ENCODE assay signal across 8 cellular contexts in genomic region chr10:7471720-7472367, GRCh38.
A peak's percentile ranks its signal among the peaks of the same experiment; 100 is the strongest.
DNase-seq lines count a peak whose midpoint lies in the region; ATAC-seq and TF ChIP-seq lines count a peak whose summit lies in the region.

No MANE protein-coding gene starts in this region.

- peak overlapping the region; percentile 68 for H3K27ac Mint-ChIP-seq in activated naive CD8-positive, alpha-beta T cell

- 73 to 78% methylated on average over 9 of the region's 9 CpGs for WGBS in thyroid gland, 2 donors

- TF ChIP-seq CTCF in GM10266 (IDR thresholded peaks at IDR 0.05; ENCODE audit: control insufficient read depth, insufficient read depth, low read depth, missing control alignments) (no peak), thyroid gland (IDR thresholded peaks at IDR 0.05) (no peak)

- intact Hi-C loops in thyroid gland (cut with DNase I), result no loop called here

- H3K9me3 ChIP-seq in thyroid gland, result no peaks in the 10 kb centered on the region

- H3K4me3 ChIP-seq in thyroid gland (replicated peaks in 1 of 3) (no peak overlapping the region), H7 (ENCODE audit: insufficient read depth, low read depth, low read length) (no peak overlapping the region)

- H3K4me1 ChIP-seq in thyroid gland, result peaks cover 10 to 11% of the 10 kb centered on the region in 2 donors

- no peak overlapping the region for H3K27ac ChIP-seq in thyroid gland

- ATAC-seq in GM19397 (IDR thresholded peaks at IDR 0.05; ENCODE audit: unreplicated experiment) (peak; percentile 87), HG03280 (IDR thresholded peaks at IDR 0.05; ENCODE audit: unreplicated experiment) (peak; percentile 82)

- H3K27me3 ChIP-seq in thyroid gland (no peaks in the 10 kb centered on the region), H7 (ENCODE audit: control insufficient read depth, insufficient read depth, low read length) (no peaks in the 10 kb centered on the region)

- DNase-seq in GM10266 (ENCODE audit: extremely low spot score), result peak; percentile 62
- no peak for DNase-seq in cortex of kidney (lab: John Stamatoyannopoulos, UW)
- no peak for DNase-seq in thyroid gland
- no peak for DNase-seq in cerebellum (ENCODE audit: low spot score)
- DNase-seq in H7, result no peak

- no peaks in the 10 kb centered on the region for H3K9me3 Mint-ChIP-seq in activated naive CD8-positive, alpha-beta T cell (ENCODE audit: low read depth)

- no peak for TF ChIP-seq POLR2A in thyroid gland (IDR thresholded peaks at IDR 0.05)

- H3K36me3 ChIP-seq in thyroid gland (no peaks in the 10 kb centered on the region), H7 (replicated peaks; ENCODE audit: control insufficient read depth, insufficient read depth, low read length) (no peaks in the 10 kb centered on the region)

- peaks cover 31% of the 10 kb centered on the region for H3K4me1 Mint-ChIP-seq in activated naive CD8-positive, alpha-beta T cell (ENCODE audit: low read depth)

- no peaks in the 10 kb centered on the region for H3K36me3 Mint-ChIP-seq in activated naive CD8-positive, alpha-beta T cell

- H3K27me3 Mint-ChIP-seq in activated naive CD8-positive, alpha-beta T cell, result no peaks in the 10 kb centered on the region

- peak overlapping the region; percentile 76 for H3K4me3 Mint-ChIP-seq in activated naive CD8-positive, alpha-beta T cell
